Comparison of ENCODE assay signal across 25 cellular contexts in the genomic region with DNA sequence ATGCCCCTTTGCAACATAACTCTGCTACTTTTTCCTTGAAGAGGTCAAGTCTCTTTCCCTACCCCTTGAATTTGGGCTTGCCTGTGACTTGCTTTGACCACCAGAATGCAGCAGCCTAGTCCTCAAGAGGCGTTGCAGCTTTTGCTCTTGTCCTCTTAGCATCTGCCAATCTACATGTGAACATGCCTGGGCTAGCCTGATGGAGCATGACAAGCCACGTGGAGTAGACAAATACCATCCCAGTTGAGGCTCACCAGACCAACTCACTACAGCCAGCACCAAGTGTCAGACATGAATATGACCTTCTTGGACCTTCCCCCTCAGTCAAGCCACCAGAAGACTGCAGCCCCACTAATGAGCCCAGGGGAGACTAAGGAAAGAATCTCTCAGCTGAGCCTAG. TPM values are rescaled to one million over a fixed set of nuclear protein-coding genes. Genes with fewer than 3 reads are reported as not detected.
A peak's percentile ranks its signal among the peaks of the same experiment; 100 is the strongest.
DNase-seq lines count a peak whose midpoint lies in the region; ATAC-seq, FAIRE-seq and TF ChIP-seq lines count a peak whose summit lies in the region.
"Had no signal": no experiment of that assay in that cellular context is flagged by ENCODE, and none has a peak within 500 bp of the region (broad histone marks: within the 10 kb centered on the region; RNA-seq: fewer than 3 reads in every experiment).

No MANE protein-coding gene starts in this region.

- H3K4me2 ChIP-seq in hepatocyte, result no peak overlapping the region

- in situ Hi-C loops in Panc1 (cut with HindIII; ENCODE audit: low pct_unique_long_range_greater_than_20kb, low sequenced_read_pairs), result no loop called here

- H3K79me2 ChIP-seq in hepatocyte, result no peaks in the 10 kb centered on the region

- H3K4me3 ChIP-seq in Panc1 (ENCODE audit: low read depth in 2 of 2, low read length in 2 of 2), result no peak overlapping the region
- H3K4me3 ChIP-seq in hepatocyte, result no peak overlapping the region
- H3K4me3 ChIP-seq in subcutaneous abdominal adipose tissue (ENCODE audit: low read depth in 1 of 5, low read length in 5 of 5), result no peak overlapping the region
- H3K4me3 ChIP-seq: esophagus muscularis mucosa, prostate gland, tibial artery had no signal

- no peak overlapping the region for H3K9ac ChIP-seq in subcutaneous abdominal adipose tissue (ENCODE audit: low read length in 5 of 5)

- intact Hi-C loops in Panc1 (cut with micrococcal nuclease; ENCODE audit: unreplicated experiment), result no loop called here

- H3K4me1 ChIP-seq in Panc1 (ENCODE audit: control insufficient read depth, insufficient read depth, low read length) (0 out of 2 replicates have a peak, but pooled peaks cover 2% of the 10 kb centered on the region), hepatocyte (ENCODE audit: insufficient read depth) (peaks cover 14% of the 10 kb centered on the region), subcutaneous abdominal adipose tissue (ENCODE audit: control insufficient read depth in 5 of 5, insufficient read depth in 5 of 5, low read length in 5 of 5) (peaks cover 15 to 62% (median 47%) of the 10 kb centered on the region in 5 donors)
- H3K4me1 ChIP-seq: prostate gland had no signal

- peak; percentile 53 for DNase-seq in activated effector memory CD4-positive, alpha-beta T cell treated with anti-CD3 and anti-CD28 coated beads, Interleukin-2, amount 50 U/mL, for 16 hours
- no peak for DNase-seq in activated effector memory CD4-positive, alpha-beta T cell treated with Interleukin-2 at 50 U/mL for 16 hours
- DNase-seq in Panc1 (ENCODE audit: low read depth, low spot score) (no peak), hepatocyte (ENCODE audit: low spot score) (no peak), caudate nucleus (lab: John Stamatoyannopoulos, UW) (no peak), urothelium cell line (ENCODE audit: low spot score) (no peak)
- DNase-seq: activated CD8-positive, alpha-beta memory T cell treated with anti-CD3 and anti-CD28 coated beads, Interleukin-2, amount 50 U/mL, for 4 hours; CD4-positive, alpha-beta T cell; cerebellar nuclear complex; Karpas-422; midbrain; NCI-H2107; NCI-H774; nephron progenitor cell; PC-3; SHP77 treated with DMSO at 0.1 percent for 48 hours; stimulated activated naive CD4-positive, alpha-beta T cell treated with Interleukin-2 at 50 U/mL for 16 hours had no signal

- no peak overlapping the region for H2AFZ ChIP-seq in hepatocyte

- no peak for ATAC-seq in Panc1
- ATAC-seq in HG03135 (IDR thresholded peaks at IDR 0.05; ENCODE audit: unreplicated experiment), result no peak
- ATAC-seq: left colon, PC-3 had no signal

- no TSS peak for BruUV-seq in Panc1 (replicated peaks; lab: Mats Ljungman, UMichigan)

- no peak for FAIRE-seq in urothelium cell line (lab: Jason Lieb, UNC)

- H3K27me3 ChIP-seq in Panc1 (ENCODE audit: control insufficient read depth, insufficient read depth, low read length) (no peaks in the 10 kb centered on the region), hepatocyte (no peaks in the 10 kb centered on the region), subcutaneous abdominal adipose tissue (ENCODE audit: control insufficient read depth in 5 of 5, insufficient read depth in 4 of 5, low read length in 5 of 5) (no peaks in the 10 kb centered on the region)
- H3K27me3 ChIP-seq: esophagus muscularis mucosa, tibial artery had no signal

- no peaks in the 10 kb centered on the region for H3K9me2 ChIP-seq in hepatocyte (replicated peaks; ENCODE audit: insufficient read depth)

- WGBS in hepatocyte (ENCODE audit: low lambda C conversion rate, missing lambda C conversion rate), result 87% methylated on average over 2 of the region's 2 CpGs

- POLR2A ChIA-PET in Panc1 (lab: Charles Lee), result no interaction called here

- H3K36me3 ChIP-seq in Panc1 (ENCODE audit: control insufficient read depth, insufficient read depth, low read length) (no peaks in the 10 kb centered on the region), hepatocyte (replicated peaks; ENCODE audit: insufficient read depth, low read depth) (no peaks in the 10 kb centered on the region), subcutaneous abdominal adipose tissue (ENCODE audit: control insufficient read depth in 5 of 5, insufficient read depth in 5 of 5, low read length in 5 of 5) (no peaks in the 10 kb centered on the region)
- H3K36me3 ChIP-seq: esophagus muscularis mucosa, prostate gland, tibial artery had no signal

- no peaks in the 10 kb centered on the region for H4K20me1 ChIP-seq in hepatocyte (ENCODE audit: insufficient read depth, poor library complexity, severe bottlenecking)

- TF ChIP-seq CTCF in Panc1 (IDR thresholded peaks at IDR 0.05) (no peak), hepatocyte (IDR thresholded peaks at IDR 0.05; ENCODE audit: poor library complexity) (no peak)

- CTCF ChIA-PET in Panc1 (lab: Charles Lee), result no interaction called here

- H3K9me3 ChIP-seq in Panc1 (ENCODE audit: control insufficient read depth, insufficient read depth, low read depth, low read length), result no peaks in the 10 kb centered on the region
- H3K9me3 ChIP-seq in hepatocyte (ENCODE audit: low read depth), result no peaks in the 10 kb centered on the region
- peaks cover 0 to 5% (median 3%) of the 10 kb centered on the region in 5 donors for H3K9me3 ChIP-seq in subcutaneous abdominal adipose tissue (ENCODE audit: control insufficient read depth in 5 of 5, low read length in 5 of 5)
- H3K9me3 ChIP-seq: prostate gland had no signal

- peak overlapping the region; percentile 35; the same call in 1 of the 2 replicates for H3K27ac ChIP-seq in Panc1 (ENCODE audit: low read length)
- peak overlapping the region; percentile 16 for H3K27ac ChIP-seq in hepatocyte
- H3K27ac ChIP-seq in subcutaneous abdominal adipose tissue (ENCODE audit: low read depth, low read length), result peak overlapping the region; percentile 86
- no peak overlapping the region for H3K27ac ChIP-seq in caudate nucleus (ENCODE audit: low read depth, low read length)
- H3K27ac ChIP-seq: prostate gland, VCaP had no signal

RNA-seq across cellular contexts. Expression of a gene that starts 32.9 kb away (rescaled TPM):
- 146 TPM for total RNA-seq in Panc1 (2021; ENCODE audit: unreplicated experiment)
- 73.2 TPM for polyA plus RNA-seq in Panc1 (2012; ENCODE audit: insufficient read length)
- 71.4 and 81.6 TPM in 2 replicates for total RNA-seq in hepatocyte
- 63.9 and 74.2 TPM in 2 replicates for polyA plus RNA-seq in hepatocyte
- total RNA-seq: CD4-positive, alpha-beta T cell; T-helper 1 cell treated with Interleukin-12 subunit alpha and Interleukin-12 subunit beta and Interleukin-4 antibody, amounts not matched to agents 30 ng/mL and 1 ng/mL, for 36 hours had no signal
